8 cellular contexts compared by ENCODE assay signal in the genomic region with DNA sequence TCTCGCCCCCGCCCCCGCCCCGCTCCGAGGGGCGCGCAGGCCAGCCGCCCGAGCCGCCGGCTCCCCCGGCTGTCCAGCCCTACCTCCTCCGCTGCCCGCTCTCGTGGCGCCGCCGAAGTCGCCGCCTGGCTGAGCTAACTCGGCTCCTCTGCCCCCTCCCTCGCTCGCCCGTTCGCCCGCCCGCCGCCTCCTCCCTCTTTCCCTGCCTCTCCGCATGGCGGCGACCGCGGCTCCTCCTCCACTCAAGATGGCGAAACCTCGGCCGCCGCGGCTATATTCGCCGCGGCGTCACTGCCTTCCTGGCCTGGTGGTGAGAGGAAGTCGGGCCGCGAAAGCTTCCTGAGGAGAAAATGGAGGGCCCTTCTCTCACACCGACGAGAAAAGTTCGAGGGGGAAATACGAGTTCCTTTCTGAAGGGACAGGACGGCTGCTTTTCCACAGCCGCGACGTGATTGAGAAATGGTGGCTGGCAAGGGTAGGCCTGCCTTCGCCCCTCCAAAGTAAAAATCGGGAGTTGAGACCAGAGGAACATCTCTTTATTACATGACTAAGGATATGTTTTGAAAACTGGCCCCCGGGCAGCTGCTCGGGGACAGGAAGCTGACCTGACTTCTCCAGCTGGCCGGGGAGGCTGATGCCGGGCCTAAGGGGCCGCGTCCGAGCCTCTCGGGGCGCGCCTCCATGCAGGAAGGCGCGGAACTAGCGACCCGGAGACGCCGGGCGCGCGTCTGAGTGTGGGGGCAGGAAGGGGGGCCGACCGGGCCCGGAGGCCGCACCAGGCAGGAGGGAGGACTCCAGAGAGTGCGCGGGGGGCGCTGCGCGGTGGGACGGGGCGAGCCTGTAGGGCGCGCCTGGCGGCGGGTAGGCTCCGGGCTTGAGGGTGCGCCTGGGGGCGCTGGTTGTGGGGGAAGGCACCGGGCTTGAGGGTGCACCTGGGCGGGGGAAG. TPM values are rescaled to one million over a fixed set of nuclear protein-coding genes. Genes with fewer than 3 reads are reported as not detected.
DNase-seq lines count a peak whose midpoint lies in the region; ATAC-seq and TF ChIP-seq lines count a peak whose summit lies in the region.

A gene with protein sequence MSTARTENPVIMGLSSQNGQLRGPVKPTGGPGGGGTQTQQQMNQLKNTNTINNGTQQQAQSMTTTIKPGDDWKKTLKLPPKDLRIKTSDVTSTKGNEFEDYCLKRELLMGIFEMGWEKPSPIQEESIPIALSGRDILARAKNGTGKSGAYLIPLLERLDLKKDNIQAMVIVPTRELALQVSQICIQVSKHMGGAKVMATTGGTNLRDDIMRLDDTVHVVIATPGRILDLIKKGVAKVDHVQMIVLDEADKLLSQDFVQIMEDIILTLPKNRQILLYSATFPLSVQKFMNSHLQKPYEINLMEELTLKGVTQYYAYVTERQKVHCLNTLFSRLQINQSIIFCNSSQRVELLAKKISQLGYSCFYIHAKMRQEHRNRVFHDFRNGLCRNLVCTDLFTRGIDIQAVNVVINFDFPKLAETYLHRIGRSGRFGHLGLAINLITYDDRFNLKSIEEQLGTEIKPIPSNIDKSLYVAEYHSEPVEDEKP (minus strand): TSS at position 150 of the 946 bp plus-strand sequence. CDS start 4,913 bp downstream, outside the sequence.

- H3K36me3 ChIP-seq in right lobe of liver, result no peaks in the 10 kb centered on the region

- TF ChIP-seq CTCF in AG04450 (IDR thresholded peaks at IDR 0.05; ENCODE audit: low read depth, low read length), result peak; percentile 39
- TF ChIP-seq CTCF in right lobe of liver (IDR thresholded peaks at IDR 0.05), result peak in 3 of 4 donors; percentile 20 to 37 (median 36)

- H3K27me3 ChIP-seq in AG04450 (ENCODE audit: control insufficient read depth, insufficient read depth, low read length) (no peaks in the 10 kb centered on the region), right lobe of liver (no peaks in the 10 kb centered on the region)

- H3K9me3 ChIP-seq in AG04450 (ENCODE audit: control insufficient read depth, insufficient read depth, low read length), result no peaks in the 10 kb centered on the region; the same call in 1 of the 2 replicates
- H3K9me3 ChIP-seq in right lobe of liver, result no peaks in the 10 kb centered on the region

- TF ChIP-seq POLR2A in right lobe of liver (IDR thresholded peaks at IDR 0.05), result peak; percentile 95

- no peaks in the 10 kb centered on the region for H3K9me3 Mint-ChIP-seq in activated CD4-positive, alpha-beta memory T cell treated with anti-CD3 and anti-CD28 coated beads for 36 hours

- H3K4me3 ChIP-seq in AG04450 (ENCODE audit: low read depth, low read length) (peak within 1 kb of the TSS; percentile 91), right lobe of liver (peak within 1 kb of the TSS; percentile 73 to 93 (median 91))

- peaks cover 31% of the 10 kb centered on the region for H3K36me3 Mint-ChIP-seq in activated CD4-positive, alpha-beta memory T cell treated with anti-CD3 and anti-CD28 coated beads for 36 hours

- H3K27me3 Mint-ChIP-seq in activated CD4-positive, alpha-beta memory T cell treated with anti-CD3 and anti-CD28 coated beads for 36 hours, result no peaks in the 10 kb centered on the region

- peak; percentile 45 for ATAC-seq in GM19023 (IDR thresholded peaks at IDR 0.05; ENCODE audit: unreplicated experiment)
- peak; percentile 37 for ATAC-seq in HG03460 (IDR thresholded peaks at IDR 0.05; ENCODE audit: unreplicated experiment)
- peak; percentile 68 to 78 (median 78) for ATAC-seq in right lobe of liver

- 2% methylated on average over 31 of the region's 94 CpGs for WGBS in right lobe of liver (ENCODE audit: insufficient coverage, low coverage, low lambda C conversion rate, missing lambda C conversion rate)

- H3K4me1 ChIP-seq in right lobe of liver, result peaks cover 0 to 38% (median 7%) of the 10 kb centered on the region in 4 donors

- CTCF ChIA-PET in AG04450 (lab: Charles Lee), result interaction anchor here (0.6 to 3.4 kb wide), 16 partner anchors 11 to 166 kb away, joined by 3 to 19 read pairs (median 4); no protein-coding TSS in a partner anchor
- CTCF ChIA-PET in activated CD4-positive, alpha-beta memory T cell treated with anti-CD3 and anti-CD28 coated beads for 36 hours (lab: Charles Lee), result interaction anchor here (0.7 to 7.1 kb wide), 16 partner anchors 8 to 139 kb away, joined by 3 to 51 read pairs (median 6); a partner anchor contains a TSS

- intact Hi-C loops in activated CD4-positive, alpha-beta memory T cell treated with anti-CD3 and anti-CD28 coated beads for 36 hours (cut with micrococcal nuclease), result loop anchor here (2.0 to 5.0 kb wide), 3 partner anchors 138 to 226 kb away; a partner anchor contains a TSS
- intact Hi-C loops in right lobe of liver (cut with DNase I), result no loop called here

- peak within 1 kb of the TSS; percentile 94 for H3K4me3 Mint-ChIP-seq in activated CD4-positive, alpha-beta memory T cell treated with anti-CD3 and anti-CD28 coated beads for 36 hours

- peak within 1 kb of the TSS; percentile 99 for H3K27ac Mint-ChIP-seq in activated CD4-positive, alpha-beta memory T cell treated with anti-CD3 and anti-CD28 coated beads for 36 hours

- peaks cover 23% of the 10 kb centered on the region for H3K4me1 Mint-ChIP-seq in activated CD4-positive, alpha-beta memory T cell treated with anti-CD3 and anti-CD28 coated beads for 36 hours (ENCODE audit: low read depth)

- H3K27ac ChIP-seq in AG04450 (ENCODE audit: low read depth, low read length), result peak within 1 kb of the TSS; percentile 97
- H3K27ac ChIP-seq in right lobe of liver, result peak within 1 kb of the TSS; percentile 97 to 100 (median 99)

- POLR2A ChIA-PET in AG04450 (lab: Yijun Ruan, JAX), result interaction anchor here (0.5 to 1.7 kb wide), 11 partner anchors 9 to 198 kb away, joined by 3 to 16 read pairs (median 4); a partner anchor contains a TSS
- POLR2A ChIA-PET in activated CD4-positive, alpha-beta memory T cell treated with anti-CD3 and anti-CD28 coated beads for 36 hours (lab: Charles Lee), result interaction anchor here (0.6 to 6.2 kb wide), 21 partner anchors 11 to 351 kb away, joined by 3 to 87 read pairs (median 6); a partner anchor contains a TSS

- peak; percentile 58 for DNase-seq in AG04450 (ENCODE audit: low read depth, low spot score)
- DNase-seq in NCI-H774 (lab: John Stamatoyannopoulos, UW), result peak; percentile 86
- peak; percentile 94 for DNase-seq in activated CD4-positive, alpha-beta memory T cell treated with anti-CD3 and anti-CD28 coated beads for 36 hours
- peak; percentile 59 to 91 for DNase-seq in dermis microvascular lymphatic vessel endothelial cell (ENCODE audit: low read depth in 2 of 2)
- DNase-seq in right lobe of liver, result peak; percentile 93 to 94 (median 93)
- peak; percentile 92 for DNase-seq in stimulated activated CD4-positive, alpha-beta T cell treated with anti-CD3 and anti-CD28 coated beads, Interleukin-4, amount 100 ng/mL, for 1 hour

RNA-seq across cellular contexts. Expression of the gene that starts here (rescaled TPM):
- polyA plus RNA-seq in AG04450 (2011; rRNA removed), result 68.8 and 81.8 TPM in 2 replicates
- polyA minus RNA-seq in AG04450 (2011; rRNA and poly(A)+ RNA removed), result 128 and 199 TPM in 2 replicates
- total RNA-seq in activated CD4-positive, alpha-beta memory T cell treated with anti-CD3 and anti-CD28 coated beads for 36 hours, result 100 to 1,000 TPM; 175 to 180 TPM
- total RNA-seq in dermis microvascular lymphatic vessel endothelial cell (85.2 and 92.0 TPM in 2 replicates), right lobe of liver (10 to 100 TPM; 37.9 to 46.1 (median 43.3) TPM)

Comparison
In these comparisons a context has a peak if more than half of its experiments do, and no peak if none do; other contexts are left out.
1. Peak in every context shown above with its lines: DNase-seq, ATAC-seq, H3K4me3 ChIP-seq and H3K27ac ChIP-seq.